8 cellular contexts compared by ENCODE assay signal in genomic region chr5:115170128-115170923, GRCh38. TPM values are rescaled to one million over a fixed set of nuclear protein-coding genes. Genes with fewer than 3 reads are reported as not detected.
A peak's percentile ranks its signal among the peaks of the same experiment; 100 is the strongest.
DNase-seq lines count a peak whose midpoint lies in the region; ATAC-seq and TF ChIP-seq lines count a peak whose summit lies in the region.

No MANE protein-coding gene starts in this region.

- peak; percentile 30 for DNase-seq in activated CD4-positive, alpha-beta T cell treated with anti-CD3 and anti-CD28 coated beads for 48 hours
- no peak for DNase-seq in activated CD4-positive, alpha-beta T cell treated with anti-CD3 and anti-CD28 coated beads for 1 hour
- DNase-seq in NCI-H748 treated with DMSO at 0.1 percent for 48 hours (lab: John Stamatoyannopoulos, UW) (peak; percentile 87), cerebellar cortex (ENCODE audit: low spot score) (peak; percentile 11), lower lobe of right lung (peak; percentile 52), tibial artery (no peak), D341Med (ENCODE audit: low spot score) (no peak)

- no peaks in the 10 kb centered on the region for H3K9me3 ChIP-seq in lower lobe of right lung
- no peaks in the 10 kb centered on the region for H3K9me3 ChIP-seq in tibial artery

- no peaks in the 10 kb centered on the region for H3K36me3 ChIP-seq in lower lobe of right lung
- no peaks in the 10 kb centered on the region for H3K36me3 ChIP-seq in tibial artery

- H3K4me1 ChIP-seq in lower lobe of right lung: peaks cover 26% of the 10 kb centered on the region
- peaks cover 0 to 31% (median 16%) of the 10 kb centered on the region in 4 donors for H3K4me1 ChIP-seq in tibial artery

- ATAC-seq in HG02763 (IDR thresholded peaks at IDR 0.05; ENCODE audit: unreplicated experiment) (peak; percentile 45), lower lobe of right lung (peak; percentile 82 to 83)

- H3K27ac ChIP-seq in lower lobe of right lung (peak overlapping the region; percentile 65), tibial artery (peak overlapping the region; percentile 80 to 81)

- H3K4me3 ChIP-seq in lower lobe of right lung (peak overlapping the region; percentile 85), tibial artery (peak overlapping the region; percentile 87 to 99)

- TF ChIP-seq CTCF in lower lobe of right lung (IDR thresholded peaks at IDR 0.05) (no peak), tibial artery (IDR thresholded peaks at IDR 0.05) (no peak)

- intact Hi-C loops in lower lobe of right lung (cut with DNase I): no loop called here
- intact Hi-C loops in tibial artery (cut with DNase I; ENCODE audit: low total_unique reads): no loop called here

- H3K27me3 ChIP-seq in lower lobe of right lung (ENCODE audit: low read depth) (peaks cover 36% of the 10 kb centered on the region), tibial artery (no peaks in the 10 kb centered on the region)

RNA-seq across cellular contexts. Expression of gene TRIM36, which starts 0.6 kb away (rescaled TPM):
- total RNA-seq in lower lobe of right lung: 5.5 TPM

Comparison
In these comparisons a context has a peak if more than half of its experiments do, and no peak if none do; other contexts are left out.
1. DNase-seq: peak in activated CD4-positive, alpha-beta T cell treated with anti-CD3 and anti-CD28 coated beads for 48 hours (single experiment), NCI-H748 treated with DMSO at 0.1 percent for 48 hours (single experiment), cerebellar cortex (single experiment) and lower lobe of right lung (single experiment); none in activated CD4-positive, alpha-beta T cell treated with anti-CD3 and anti-CD28 coated beads for 1 hour (single experiment), tibial artery (0 of 2) and D341Med (single experiment).